ENCODE assay signal across 26 cellular contexts in genomic region chr10:132296671-132297443, GRCh38. TPM values are rescaled to one million over a fixed set of nuclear protein-coding genes. Genes with fewer than 3 reads are reported as not detected.
A peak's percentile ranks its signal among the peaks of the same experiment; 100 is the strongest.
DNase-seq lines count a peak whose midpoint lies in the region; ATAC-seq, FAIRE-seq and TF ChIP-seq lines count a peak whose summit lies in the region.
"Had no signal": no experiment of that assay in that cellular context is flagged by ENCODE, and none has a peak within 500 bp of the region (broad histone marks: within the 10 kb centered on the region; RNA-seq: fewer than 3 reads in every experiment).

No MANE protein-coding gene starts in this region.

- no peaks in the 10 kb centered on the region for H3K36me3 ChIP-seq in right lobe of liver
- no peaks in the 10 kb centered on the region for H3K36me3 ChIP-seq in HepG2 (replicated peaks in 1 of 2; ENCODE audit: control insufficient read depth in 1 of 2, insufficient read depth in 2 of 2, low read length in 2 of 2)
- no peaks in the 10 kb centered on the region for H3K36me3 ChIP-seq in mesenchymal stem cell (ENCODE audit: control insufficient read depth in 1 of 2, insufficient read depth in 2 of 2, low read depth in 1 of 2, low read length in 2 of 2)
- H3K36me3 ChIP-seq: esophagus muscularis mucosa had no signal

- H3K4me1 ChIP-seq in right lobe of liver (no peaks in the 10 kb centered on the region), HepG2 (ENCODE audit: insufficient read depth, low read length) (no peaks in the 10 kb centered on the region), mesenchymal stem cell (ENCODE audit: control insufficient read depth, insufficient read depth, low read depth, low read length) (peaks cover 17% of the 10 kb centered on the region)
- H3K4me1 ChIP-seq: foreskin keratinocyte had no signal

- peaks cover 30% of the 10 kb centered on the region for H3K27me3 Mint-ChIP-seq in nephron progenitor cell (ENCODE audit: low read depth, poor library complexity)

- peaks cover 3% of the 10 kb centered on the region for H3K79me2 ChIP-seq in HepG2 (ENCODE audit: insufficient read depth, low read length)

- TF ChIP-seq RAD21 in HepG2 (CRISPR knock-in tag; IDR thresholded peaks at IDR 0.05): no peak

- ATAC-seq in right lobe of liver (no peak), HepG2 (no peak), SK-N-SH treated with all-trans-retinoic acid at 6 μM for 48 hours (no peak; the same call in 2 of the 3 replicates), GM21423 (IDR thresholded peaks at IDR 0.05; ENCODE audit: unreplicated experiment) (no peak)
- ATAC-seq: activated CD8-positive, alpha-beta memory T cell treated with anti-CD3 and anti-CD28 coated beads, Interleukin-2, amount 10 ng/mL, durations not matched to agents 7 days and 5 days; foreskin keratinocyte; naive thymus-derived CD4-positive, alpha-beta T cell had no signal

- peak overlapping the region; percentile 2 for H2BK15ac ChIP-seq in mesenchymal stem cell (ENCODE audit: low read depth, poor library complexity, severe bottlenecking)

- no peak overlapping the region for H2BK120ac ChIP-seq in mesenchymal stem cell (ENCODE audit: low read depth, low read length)

- H3K9me3 Mint-ChIP-seq in nephron progenitor cell: no peaks in the 10 kb centered on the region
- H3K9me3 Mint-ChIP-seq: activated naive CD4-positive, alpha-beta T cell treated with anti-CD3 and anti-CD28 coated beads for 36 hours; naive thymus-derived CD4-positive, alpha-beta T cell had no signal

- H4K91ac ChIP-seq in mesenchymal stem cell (ENCODE audit: low read length): no peak overlapping the region

- H3K9me3 ChIP-seq in right lobe of liver (no peaks in the 10 kb centered on the region), HepG2 (ENCODE audit: low read length) (no peaks in the 10 kb centered on the region), mesenchymal stem cell (ENCODE audit: control insufficient read depth, low read length) (no peaks in the 10 kb centered on the region)
- H3K9me3 ChIP-seq: esophagus muscularis mucosa had no signal

- no peak overlapping the region for H3K4ac ChIP-seq in mesenchymal stem cell (ENCODE audit: low read depth in 1 of 2, low read length in 2 of 2)

- no peak overlapping the region for H3K4me2 ChIP-seq in HepG2 (ENCODE audit: low read depth, low read length)
- no peak overlapping the region for H3K4me2 ChIP-seq in mesenchymal stem cell (ENCODE audit: low read length, poor library complexity, severe bottlenecking)

- H4K8ac ChIP-seq in mesenchymal stem cell (ENCODE audit: low read length): peak overlapping the region; percentile 20

- DNase-seq in right lobe of liver (peak in 2 of 3 donors; percentile 32 to 48), HepG2 (ENCODE audit: low spot score) (no peak), mesenchymal stem cell (no peak), nephron progenitor cell (no peak), GM03348 (ENCODE audit: low spot score) (no peak), GM12892 (ENCODE audit: insufficient read length) (no peak)
- DNase-seq: ACHN; activated CD4-positive, alpha-beta T cell treated with anti-CD3 and anti-CD28 coated beads, Interleukin-2, amount 50 U/mL, for 1 hour; activated CD8-positive, alpha-beta memory T cell treated with anti-CD3 and anti-CD28 coated beads, Interleukin-2, amount 10 ng/mL, durations not matched to agents 7 days and 5 days; activated naive CD4-positive, alpha-beta T cell treated with anti-CD3 and anti-CD28 coated beads for 36 hours; activated T-cell treated with anti-CD3 and anti-CD28 coated beads, Interleukin-2, amount 50 U/mL, for 48 hours; anterior cingulate cortex; C1 segment of cervical spinal cord; foreskin keratinocyte; IMR-90; naive thymus-derived CD4-positive, alpha-beta T cell; NCI-H187; NK-92 treated with Interleukin-12 subunit alpha and Interleukin-12 subunit beta, amount 100 ng/mL, for 24 hours; occipital lobe; SIG-M5; small intestine; stimulated activated CD4-positive, alpha-beta T cell treated with anti-CD3 and anti-CD28 coated beads, Interleukin-2, amount 100 ng/mL, for 24 hours; trophoblast cell had no signal

- H3K36me3 Mint-ChIP-seq in nephron progenitor cell (ENCODE audit: low read depth): no peaks in the 10 kb centered on the region
- H3K36me3 Mint-ChIP-seq: activated CD8-positive, alpha-beta memory T cell treated with anti-CD3 and anti-CD28 coated beads, Interleukin-2, amount 10 ng/mL, durations not matched to agents 7 days and 5 days had no signal

- H2AFZ ChIP-seq in HepG2 (ENCODE audit: low read length): no peak overlapping the region
- H2AFZ ChIP-seq in mesenchymal stem cell (ENCODE audit: low read depth, low read length): no peak overlapping the region

- TF ChIP-seq CTCF in right lobe of liver (IDR thresholded peaks at IDR 0.05): no peak
- no peak for TF ChIP-seq CTCF in HepG2 (CRISPR knock-in tag; IDR thresholded peaks at IDR 0.05)
- no peak for TF ChIP-seq CTCF in nephron progenitor cell (IDR thresholded peaks at IDR 0.05)

- intact Hi-C loops in right lobe of liver (cut with DNase I) (no loop called here), HepG2 (cut with micrococcal nuclease; ENCODE audit: unreplicated experiment) (no loop called here)

- no peak overlapping the region for H3K14ac ChIP-seq in mesenchymal stem cell (ENCODE audit: low read length in 2 of 2)

- no peak for TF ChIP-seq POLR2A in right lobe of liver (IDR thresholded peaks at IDR 0.05)
- TF ChIP-seq POLR2A in HepG2 (IDR thresholded peaks at IDR 0.05; ENCODE audit: insufficient read depth in 1 of 2, low read depth in 2 of 2, low read length in 2 of 2): no peak
- TF ChIP-seq POLR2A in GM12892 (IDR thresholded peaks at IDR 0.05; ENCODE audit: low read depth, low read length): no peak

- peaks cover 20% of the 10 kb centered on the region for H3K4me1 Mint-ChIP-seq in nephron progenitor cell

- H4K20me1 ChIP-seq in HepG2 (ENCODE audit: insufficient read depth, low read length): no peaks in the 10 kb centered on the region

- H3K4me3 Mint-ChIP-seq in nephron progenitor cell: no peak overlapping the region
- H3K4me3 Mint-ChIP-seq: activated CD8-positive, alpha-beta memory T cell treated with anti-CD3 and anti-CD28 coated beads, Interleukin-2, amount 10 ng/mL, durations not matched to agents 7 days and 5 days; activated naive CD4-positive, alpha-beta T cell treated with anti-CD3 and anti-CD28 coated beads for 36 hours; naive thymus-derived CD4-positive, alpha-beta T cell had no signal

- H3K27me3 ChIP-seq in right lobe of liver: no peaks in the 10 kb centered on the region
- H3K27me3 ChIP-seq in HepG2 (ENCODE audit: control insufficient read depth in 1 of 2, insufficient read depth in 2 of 2, low read length in 2 of 2): no peaks in the 10 kb centered on the region
- peaks cover 6% of the 10 kb centered on the region in 2 experiments for H3K27me3 ChIP-seq in mesenchymal stem cell (ENCODE audit: control insufficient read depth in 1 of 2, insufficient read depth in 1 of 2, low read length in 2 of 2)
- H3K27me3 ChIP-seq: esophagus muscularis mucosa, foreskin keratinocyte had no signal

- no TSS peak for BruUV-seq in HepG2 (replicated peaks; lab: Mats Ljungman, UMichigan)

- H3K27ac ChIP-seq in right lobe of liver (no peak overlapping the region), HepG2 (ENCODE audit: extremely low read length, insufficient read depth, low read length) (no peak overlapping the region), mesenchymal stem cell (ENCODE audit: low read length, poor library complexity, severe bottlenecking) (no peak overlapping the region)
- H3K27ac ChIP-seq: esophagus muscularis mucosa, foreskin keratinocyte had no signal

- FAIRE-seq in HepG2 (lab: Jason Lieb, UNC): no peak
- no peak for FAIRE-seq in GM12892 (lab: Jason Lieb, UNC)
- FAIRE-seq: small intestine had no signal

- no peak overlapping the region for H3K18ac ChIP-seq in mesenchymal stem cell (ENCODE audit: low read depth in 1 of 2, low read length in 2 of 2)

- H3K4me3 ChIP-seq in right lobe of liver (no peak overlapping the region), HepG2 (replicated peaks in 1 of 3; ENCODE audit: insufficient read depth in 1 of 3, low read depth in 2 of 3, low read length in 3 of 3) (no peak overlapping the region), mesenchymal stem cell (ENCODE audit: insufficient read depth in 1 of 2, low read depth in 1 of 2, low read length in 2 of 2) (no peak overlapping the region)
- H3K4me3 ChIP-seq: esophagus muscularis mucosa had no signal

- peaks cover 31% of the 10 kb centered on the region for H3K79me1 ChIP-seq in mesenchymal stem cell (replicated peaks; ENCODE audit: low read length, poor library complexity, severe bottlenecking)

- CTCF ChIA-PET in HepG2 (lab: Yijun Ruan, JAX; ENCODE audit: low intra/inter-chr PET ratio, low total read pairs): no interaction called here

- TF ChIP-seq EP300 in HepG2 (IDR thresholded peaks at IDR 0.05; ENCODE audit: low read depth in 2 of 2, low read length in 2 of 2) (no peak), HepG2 (CRISPR knock-in tag; IDR thresholded peaks at IDR 0.05; ENCODE audit: borderline replicate concordance) (no peak)

- WGBS in right lobe of liver (ENCODE audit: insufficient coverage, low coverage, low lambda C conversion rate, missing lambda C conversion rate): 72% methylated on average over 4 of the region's 28 CpGs
- WGBS in HepG2 (ENCODE audit: low lambda C conversion rate): 73% methylated on average over 7 of the region's 28 CpGs
- 92% methylated on average over 28 of the region's 28 CpGs for WGBS in mesenchymal stem cell

- no peak overlapping the region for H3K9ac ChIP-seq in HepG2 (ENCODE audit: insufficient read depth, low read depth, low read length)
- H3K9ac ChIP-seq in mesenchymal stem cell (ENCODE audit: low read length): no peak overlapping the region

- no peak overlapping the region for H2AK5ac ChIP-seq in mesenchymal stem cell (ENCODE audit: low read length, severe bottlenecking)

- in situ Hi-C loops in HepG2 (cut with HindIII; ENCODE audit: extremely low pct_ligation_motif_present, low pct_unique_long_range_greater_than_20kb): no loop called here

- POLR2A ChIA-PET in HepG2 (lab: Yijun Ruan, JAX): no interaction called here

- no peak overlapping the region for H2BK12ac ChIP-seq in mesenchymal stem cell (ENCODE audit: low read length in 2 of 2)

- H3K23ac ChIP-seq in mesenchymal stem cell (ENCODE audit: low read length in 2 of 2): no peak overlapping the region

- no peak overlapping the region for H2BK5ac ChIP-seq in mesenchymal stem cell (ENCODE audit: low read depth, low read length, poor library complexity, severe bottlenecking)

- H3K27ac Mint-ChIP-seq in nephron progenitor cell: no peak overlapping the region
- H3K27ac Mint-ChIP-seq: activated CD8-positive, alpha-beta memory T cell treated with anti-CD3 and anti-CD28 coated beads, Interleukin-2, amount 10 ng/mL, durations not matched to agents 7 days and 5 days; activated naive CD4-positive, alpha-beta T cell treated with anti-CD3 and anti-CD28 coated beads for 36 hours; naive thymus-derived CD4-positive, alpha-beta T cell had no signal

RNA-seq across cellular contexts. Expression of gene STK32C, which starts 10.9 kb away (rescaled TPM):
- total RNA-seq in right lobe of liver (1 to 10 TPM; 1.6 to 3.5 (median 2.1) TPM), HepG2 (2016; rRNA removed; fragmentation: Illumina TruSeq; extraction: Trizol) (18.9 and 19.4 TPM in 2 replicates)
- 6.4 and 9.0 TPM in 2 replicates for total RNA-seq in HepG2 (2016; cell fraction: cytosol; rRNA removed; fragmentation: Illumina TruSeq; extraction: Trizol; ENCODE audit: low read depth)
- total RNA-seq in HepG2 (2016; cell fraction: insoluble cytoplasmic fraction; rRNA removed; fragmentation: Illumina TruSeq; extraction: Trizol): 18.5 and 19.3 TPM in 2 replicates
- 13.9 and 14.9 TPM in 2 replicates for total RNA-seq in HepG2 (2016; cell fraction: membrane; rRNA removed; fragmentation: Illumina TruSeq; extraction: Trizol)
- total RNA-seq in HepG2 (2016; cell fraction: nucleus; rRNA removed; fragmentation: Illumina TruSeq; extraction: Trizol): 8.4 and 10.8 TPM in 2 replicates
- polyA plus RNA-seq in HepG2 (2011; rRNA removed): 9.9 and 10.9 TPM in 2 replicates
- 7.4 and 11.6 TPM in 2 replicates for polyA plus RNA-seq in HepG2 (2011; cell fraction: cytosol; rRNA removed)
- 13.7 and 17.7 TPM in 2 replicates for polyA plus RNA-seq in HepG2 (2011; cell fraction: nucleus; rRNA removed)
- polyA plus RNA-seq in HepG2 (2012): 12.0 and 12.5 TPM in 2 replicates
- 9.3 and 10.8 TPM in 2 replicates for polyA plus RNA-seq in HepG2 (2016; cell fraction: cytosol; fragmentation: Illumina TruSeq; extraction: Trizol; ENCODE audit: low read depth)
- polyA plus RNA-seq in HepG2 (2016; cell fraction: insoluble cytoplasmic fraction; fragmentation: Illumina TruSeq; extraction: Trizol; ENCODE audit: low read depth): 19.9 and 20.6 TPM in 2 replicates
- polyA plus RNA-seq in HepG2 (2016; cell fraction: membrane; fragmentation: Illumina TruSeq; extraction: Trizol; ENCODE audit: low read depth): 11.2 and 12.1 TPM in 2 replicates
- polyA plus RNA-seq in HepG2 (2016; cell fraction: nucleus; fragmentation: Illumina TruSeq; extraction: Trizol; ENCODE audit: insufficient read depth, low read depth): 19.7 and 20.0 TPM in 2 replicates
- polyA minus RNA-seq in HepG2 (2011; rRNA and poly(A)+ RNA removed; ENCODE audit: low replicate concordance): 10.2 and 30.6 TPM in 2 replicates
- polyA minus RNA-seq in HepG2 (2011; cell fraction: cytosol; rRNA and poly(A)+ RNA removed): 4.4 and 5.4 TPM in 2 replicates
- polyA minus RNA-seq in HepG2 (2011; cell fraction: nucleus; rRNA and poly(A)+ RNA removed): 6.1 and 7.1 TPM in 2 replicates
- 6.6 TPM for polyA plus RNA-seq in mesenchymal stem cell (2013, experiment 1 of 2)
- 7.0 TPM for polyA plus RNA-seq in mesenchymal stem cell (2013, experiment 2 of 2)
- polyA plus RNA-seq in GM12892 (2012; ENCODE audit: missing spikeins): 4.3 TPM

RNA-seq across cellular contexts. Expression of gene LRRC27, which starts 35.1 kb away (rescaled TPM):
- total RNA-seq in right lobe of liver: 1 to 10 TPM; 2.2 to 5.4 (median 3.2) TPM
- 3.9 and 4.6 TPM in 2 replicates for total RNA-seq in HepG2 (2016; rRNA removed; fragmentation: Illumina TruSeq; extraction: Trizol)
- 2.1 and 2.2 TPM in 2 replicates for total RNA-seq in HepG2 (2016; cell fraction: cytosol; rRNA removed; fragmentation: Illumina TruSeq; extraction: Trizol; ENCODE audit: low read depth)
- 3.2 and 4.3 TPM in 2 replicates for total RNA-seq in HepG2 (2016; cell fraction: insoluble cytoplasmic fraction; rRNA removed; fragmentation: Illumina TruSeq; extraction: Trizol)
- 2.1 and 2.5 TPM in 2 replicates for total RNA-seq in HepG2 (2016; cell fraction: membrane; rRNA removed; fragmentation: Illumina TruSeq; extraction: Trizol)
- 5.9 and 7.5 TPM in 2 replicates for total RNA-seq in HepG2 (2016; cell fraction: nucleus; rRNA removed; fragmentation: Illumina TruSeq; extraction: Trizol)
- 4.2 and 4.3 TPM in 2 replicates for polyA plus RNA-seq in HepG2 (2011; rRNA removed)
- 1.8 and 1.9 TPM in 2 replicates for polyA plus RNA-seq in HepG2 (2011; cell fraction: cytosol; rRNA removed)
- polyA plus RNA-seq in HepG2 (2011; cell fraction: nucleus; rRNA removed): 14.3 and 14.5 TPM in 2 replicates
- 3.2 and 3.6 TPM in 2 replicates for polyA plus RNA-seq in HepG2 (2012)
- polyA plus RNA-seq in HepG2 (2016; cell fraction: cytosol; fragmentation: Illumina TruSeq; extraction: Trizol; ENCODE audit: low read depth): 0.82 and 0.88 TPM in 2 replicates
- 3.6 and 4.7 TPM in 2 replicates for polyA plus RNA-seq in HepG2 (2016; cell fraction: insoluble cytoplasmic fraction; fragmentation: Illumina TruSeq; extraction: Trizol; ENCODE audit: low read depth)
- 2.6 and 2.7 TPM in 2 replicates for polyA plus RNA-seq in HepG2 (2016; cell fraction: membrane; fragmentation: Illumina TruSeq; extraction: Trizol; ENCODE audit: low read depth)
- 11.7 and 14.6 TPM in 2 replicates for polyA plus RNA-seq in HepG2 (2016; cell fraction: nucleus; fragmentation: Illumina TruSeq; extraction: Trizol; ENCODE audit: insufficient read depth, low read depth)
- 2.7 and 3.0 TPM in 2 replicates for polyA minus RNA-seq in HepG2 (2011; rRNA and poly(A)+ RNA removed; ENCODE audit: low replicate concordance)
- polyA minus RNA-seq in HepG2 (2011; cell fraction: cytosol; rRNA and poly(A)+ RNA removed): 0.88 and 1.4 TPM in 2 replicates
- 11.1 and 12.3 TPM in 2 replicates for polyA minus RNA-seq in HepG2 (2011; cell fraction: nucleus; rRNA and poly(A)+ RNA removed)
- 12.1 TPM for polyA plus RNA-seq in mesenchymal stem cell (2013, experiment 1 of 2)
- 13.3 TPM for polyA plus RNA-seq in mesenchymal stem cell (2013, experiment 2 of 2)
- 6.3 TPM for polyA plus RNA-seq in GM12892 (2012; ENCODE audit: missing spikeins)

Comparison
In these comparisons a context has a peak if more than half of its experiments do, and no peak if none do; other contexts are left out.
1. DNase-seq: peak in right lobe of liver (2 of 3); none in HepG2 (single experiment), mesenchymal stem cell (single experiment), nephron progenitor cell (single experiment), GM03348 (single experiment) and GM12892 (single experiment).